Comparison of ENCODE assay signal across 2 cellular contexts in genomic region chr2:232852081-232852480, GRCh38. TPM values are rescaled to one million over a fixed set of nuclear protein-coding genes. Genes with fewer than 3 reads are reported as not detected.
"Had no signal": no experiment of that assay in that cellular context is flagged by ENCODE, and none has a peak within 500 bp of the region (broad histone marks: within the 10 kb centered on the region; RNA-seq: fewer than 3 reads in every experiment).

No MANE protein-coding gene starts in this region.

RNA-seq across cellular contexts. Expression of gene SNORC, which starts 18.0 kb away (rescaled TPM):
- polyA plus RNA-seq: immature natural killer cell; naive thymus-derived CD8-positive, alpha-beta T cell had no signal
